In the genomic region with DNA sequence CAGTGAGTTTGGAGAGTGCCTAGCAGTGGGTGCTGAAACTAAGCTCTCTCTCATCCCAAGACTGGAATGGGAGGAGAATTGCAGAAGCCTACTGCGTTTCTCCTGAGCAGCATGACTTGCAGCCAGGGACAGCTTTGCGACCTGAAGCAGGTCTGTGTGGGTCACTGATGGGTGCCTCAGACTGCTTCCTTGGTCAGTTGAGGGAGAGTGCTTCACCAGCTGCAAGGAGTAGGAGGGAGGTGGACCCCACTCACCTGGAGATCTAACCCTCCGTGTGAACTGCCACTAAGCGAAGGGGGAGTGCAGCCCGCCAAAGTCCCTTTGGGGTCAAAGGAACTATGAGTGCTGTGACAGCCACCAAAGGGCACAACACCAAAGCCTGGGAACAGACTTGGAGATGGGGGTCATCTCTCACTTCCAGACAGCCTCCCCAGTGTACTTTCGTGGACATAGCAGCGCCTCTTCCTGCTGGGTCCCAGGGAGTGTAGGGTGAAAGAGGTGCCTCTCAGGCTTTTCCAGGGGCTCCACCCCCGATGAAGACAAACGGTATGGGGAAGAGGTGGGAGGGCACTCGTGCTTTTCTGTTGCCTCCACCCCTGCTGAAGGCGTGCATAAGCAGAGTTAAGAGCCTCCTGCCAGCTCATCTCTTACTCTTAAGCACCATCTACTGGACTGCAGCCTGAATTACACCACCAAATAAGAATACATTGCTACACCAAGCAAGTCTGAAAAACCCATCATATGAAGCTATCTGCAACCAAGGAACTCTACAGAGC, we compare ENCODE assay signal across 8 cellular contexts. TPM values are rescaled to one million over a fixed set of nuclear protein-coding genes. Genes with fewer than 3 reads are reported as not detected.
DNase-seq lines count a peak whose midpoint lies in the region; ATAC-seq, FAIRE-seq and TF ChIP-seq lines count a peak whose summit lies in the region.

No MANE protein-coding gene starts in this region.

- dilution Hi-C loops in keratinocyte (cut with MboI; ENCODE audit: extremely low pct_ligation_motif_present, low sequenced_read_pairs), result no loop called here

- H3K79me1 ChIP-seq in H9 (ENCODE audit: insufficient read depth, low read depth, low read length, poor library complexity, severe bottlenecking), result no peaks in the 10 kb centered on the region

- peak; percentile 73 for DNase-seq in activated CD8-positive, alpha-beta memory T cell treated with anti-CD3 and anti-CD28 coated beads, Interleukin-2, amount 10 ng/mL, durations not matched to agents 7 days and 5 days
- DNase-seq in activated CD8-positive, alpha-beta memory T cell treated with anti-CD3 and anti-CD28 coated beads for 24 hours, result no peak
- DNase-seq in H9 (peak; percentile 80), SIG-M5 (lab: John Stamatoyannopoulos, UW) (peak; percentile 25), brain microvascular endothelial cell (peak; percentile 82), keratinocyte (ENCODE audit: low read depth, low spot score) (peak; percentile 19)
- peak; percentile 47 for DNase-seq in stimulated activated CD4-positive, alpha-beta T cell treated with anti-CD3 and anti-CD28 coated beads, Interleukin-4, amount 100 ng/mL, for 24 hours

- H2AK5ac ChIP-seq in H9 (ENCODE audit: insufficient read length, low read length), result no peak overlapping the region

- no peak overlapping the region for H3K27ac ChIP-seq in H9 (ENCODE audit: insufficient read length, low read depth, low read length)
- H3K27ac ChIP-seq in KOPT-K1 (ENCODE audit: low read depth, low read length, poor library complexity, severe bottlenecking), result peak overlapping the region; percentile 12
- no peak overlapping the region for H3K27ac ChIP-seq in brain microvascular endothelial cell
- no peak overlapping the region for H3K27ac ChIP-seq in keratinocyte (ENCODE audit: control insufficient read depth, insufficient read depth, low read length)

- H3K4ac ChIP-seq in H9 (ENCODE audit: low read depth, low read length), result no peak overlapping the region

- H4K20me1 ChIP-seq in H9 (ENCODE audit: control insufficient read depth, insufficient read depth, insufficient read length), result no peaks in the 10 kb centered on the region
- H4K20me1 ChIP-seq in keratinocyte (ENCODE audit: control insufficient read depth, extremely low read depth, insufficient read depth, low read length), result no peaks in the 10 kb centered on the region

- no peaks in the 10 kb centered on the region for H3K79me2 ChIP-seq in H9 (ENCODE audit: insufficient read depth, low read length)
- no peaks in the 10 kb centered on the region for H3K79me2 ChIP-seq in keratinocyte (ENCODE audit: control insufficient read depth, insufficient read depth, low read length)

- CTCF ChIA-PET in activated CD8-positive, alpha-beta memory T cell treated with anti-CD3 and anti-CD28 coated beads, Interleukin-2, amount 10 ng/mL, durations not matched to agents 7 days and 5 days (lab: Charles Lee), result interaction anchor here (0.6 to 3.4 kb wide), 28 partner anchors 9 to 686 kb away, joined by 3 to 17 read pairs (median 4); partner anchors contain the start of gene MACIR

- H4K8ac ChIP-seq in H9 (replicated peaks; ENCODE audit: insufficient read length, low read depth, low read length), result no peak overlapping the region

- peaks cover 41% of the 10 kb centered on the region for H3K27me3 Mint-ChIP-seq in activated CD8-positive, alpha-beta memory T cell treated with anti-CD3 and anti-CD28 coated beads, Interleukin-2, amount 10 ng/mL, durations not matched to agents 7 days and 5 days
- H3K27me3 Mint-ChIP-seq in H9 (ENCODE audit: low read depth), result no peaks in the 10 kb centered on the region; the same call in 1 of the 2 replicates

- H3K9ac ChIP-seq in H9 (ENCODE audit: extremely low read depth, insufficient read length, low read length) (no peak overlapping the region), keratinocyte (ENCODE audit: control insufficient read depth, extremely low read depth, insufficient read depth, low read length) (no peak overlapping the region)

- no peaks in the 10 kb centered on the region for H3K9me3 ChIP-seq in H9 (ENCODE audit: control insufficient read depth, low read depth, low read length)
- no peaks in the 10 kb centered on the region for H3K9me3 ChIP-seq in KOPT-K1 (ENCODE audit: insufficient read depth, low read length, poor library complexity, severe bottlenecking)
- H3K9me3 ChIP-seq in keratinocyte (ENCODE audit: control insufficient read depth, low read depth, low read length), result no peaks in the 10 kb centered on the region

- no peak overlapping the region for H3K27ac Mint-ChIP-seq in activated CD8-positive, alpha-beta memory T cell treated with anti-CD3 and anti-CD28 coated beads, Interleukin-2, amount 10 ng/mL, durations not matched to agents 7 days and 5 days
- H3K27ac Mint-ChIP-seq in H9, result peak overlapping the region in 1 of 3 experiments; percentile 34; a peak in 1 of 7 replicates

- no peak overlapping the region for H2BK15ac ChIP-seq in H9 (ENCODE audit: low read depth, low read length)

- no peaks in the 10 kb centered on the region for H3K9me3 Mint-ChIP-seq in activated CD8-positive, alpha-beta memory T cell treated with anti-CD3 and anti-CD28 coated beads, Interleukin-2, amount 10 ng/mL, durations not matched to agents 7 days and 5 days (ENCODE audit: low read depth)
- peaks cover 5% of the 10 kb centered on the region in 2 experiments; a peak in 2 of 5 replicates for H3K9me3 Mint-ChIP-seq in H9

- no peaks in the 10 kb centered on the region for H3K4me1 ChIP-seq in H9 (ENCODE audit: insufficient read depth, low read length)
- H3K4me1 ChIP-seq in keratinocyte (ENCODE audit: control insufficient read depth, extremely low read depth, insufficient read depth, low read length), result no peaks in the 10 kb centered on the region

- H3K4me2 ChIP-seq in H9 (ENCODE audit: insufficient read depth, insufficient read length, low read length) (peak overlapping the region; percentile 14), keratinocyte (ENCODE audit: control insufficient read depth, extremely low read depth, insufficient read depth, low read depth, low read length) (no peak overlapping the region)

- H2BK12ac ChIP-seq in H9 (ENCODE audit: insufficient read length, low read depth, low read length), result no peak overlapping the region

- peak; percentile 75 for FAIRE-seq in keratinocyte (lab: Jason Lieb, UNC)

- H3K4me3 ChIP-seq in brain microvascular endothelial cell (ENCODE audit: low read depth, low read length), result peak overlapping the region; percentile 31
- H3K4me3 ChIP-seq in keratinocyte (ENCODE audit: control insufficient read depth in 2 of 3, extremely low read depth in 1 of 3, insufficient read depth in 2 of 3, low read depth in 1 of 3, low read length in 3 of 3), result no peak overlapping the region

- H3K9me1 ChIP-seq in keratinocyte (ENCODE audit: control insufficient read depth, extremely low read depth, insufficient read depth, low read length), result no peaks in the 10 kb centered on the region

- H2AFZ ChIP-seq in H9 (ENCODE audit: low read length) (no peak overlapping the region), keratinocyte (ENCODE audit: control insufficient read depth, low read length) (no peak overlapping the region)

- no peak overlapping the region for H2BK120ac ChIP-seq in H9 (ENCODE audit: low read depth, low read length, poor library complexity, severe bottlenecking)

- no peak overlapping the region for H4K91ac ChIP-seq in H9 (ENCODE audit: insufficient read length, low read depth, low read length)

- peak; percentile 97 for ATAC-seq in activated CD8-positive, alpha-beta memory T cell treated with anti-CD3 and anti-CD28 coated beads, Interleukin-2, amount 10 ng/mL, durations not matched to agents 7 days and 5 days

- no peak overlapping the region for H3K4me3 Mint-ChIP-seq in activated CD8-positive, alpha-beta memory T cell treated with anti-CD3 and anti-CD28 coated beads, Interleukin-2, amount 10 ng/mL, durations not matched to agents 7 days and 5 days
- H3K4me3 Mint-ChIP-seq in H9, result peak overlapping the region in 1 of 2 experiments; percentile 14; a peak in 1 of 5 replicates

- H3K36me3 Mint-ChIP-seq in activated CD8-positive, alpha-beta memory T cell treated with anti-CD3 and anti-CD28 coated beads, Interleukin-2, amount 10 ng/mL, durations not matched to agents 7 days and 5 days, result peaks cover 5% of the 10 kb centered on the region
- peaks cover 0 to 2% (median 1%) of the 10 kb centered on the region in 3 experiments; a peak in 2 of 7 replicates for H3K36me3 Mint-ChIP-seq in H9 (ENCODE audit: insufficient read depth in 1 of 3, low read depth in 3 of 3)

- no peak overlapping the region for H2BK20ac ChIP-seq in H9 (ENCODE audit: low read depth, low read length, poor library complexity, severe bottlenecking)

- no peak overlapping the region for H3K18ac ChIP-seq in H9 (ENCODE audit: insufficient read length, low read depth, low read length)

- H4K5ac ChIP-seq in H9 (ENCODE audit: insufficient read length, low read depth, low read length), result no peak overlapping the region

- H2BK5ac ChIP-seq in H9 (ENCODE audit: insufficient read length, low read length), result no peak overlapping the region

- H3K4me1 Mint-ChIP-seq in activated CD8-positive, alpha-beta memory T cell treated with anti-CD3 and anti-CD28 coated beads, Interleukin-2, amount 10 ng/mL, durations not matched to agents 7 days and 5 days, result peaks cover 9% of the 10 kb centered on the region
- peaks cover 4 to 8% of the 10 kb centered on the region in 2 experiments; a peak in 2 of 4 replicates for H3K4me1 Mint-ChIP-seq in H9

- H3T11ph ChIP-seq in H9 (ENCODE audit: low read length), result no peak overlapping the region

- TF ChIP-seq CTCF in H9 (conservative IDR thresholded peaks at IDR 0.05) (peak; percentile 78), brain microvascular endothelial cell (IDR thresholded peaks at IDR 0.05; ENCODE audit: low read depth, low read length, missing control alignments) (peak; percentile 78), keratinocyte (optimal IDR thresholded peaks at IDR 0.05 in 1 of 3, IDR thresholded peaks at IDR 0.05 in 1 of 3, conservative IDR thresholded peaks at IDR 0.05 in 1 of 3; ENCODE audit: extremely low read depth in 1 of 3, insufficient read depth in 2 of 3, low read length in 3 of 3) (peak; percentile 60 to 76 (median 62))

- in situ Hi-C loops in brain microvascular endothelial cell (cut with HindIII; ENCODE audit: low pct_ligation_motif_present, low sequenced_read_pairs), result no loop called here

- H3K27me3 ChIP-seq in H9 (ENCODE audit: insufficient read depth, low read length) (no peaks in the 10 kb centered on the region), brain microvascular endothelial cell (replicated peaks) (no peaks in the 10 kb centered on the region), keratinocyte (ENCODE audit: control insufficient read depth, extremely low read depth, insufficient read depth, low read length) (no peaks in the 10 kb centered on the region)

- H3K14ac ChIP-seq in H9 (ENCODE audit: insufficient read depth, low read length), result no peak overlapping the region

- no peak overlapping the region for H3K56ac ChIP-seq in H9 (ENCODE audit: insufficient read length, low read depth, low read length)

- H3K23ac ChIP-seq in H9 (ENCODE audit: insufficient read length, low read depth, low read length), result no peak overlapping the region

- no peaks in the 10 kb centered on the region for H3K36me3 ChIP-seq in KOPT-K1 (ENCODE audit: insufficient read depth, low read length)
- H3K36me3 ChIP-seq in brain microvascular endothelial cell (replicated peaks), result no peaks in the 10 kb centered on the region
- H3K36me3 ChIP-seq in keratinocyte (ENCODE audit: control insufficient read depth in 2 of 2, extremely low read depth in 1 of 2, insufficient read depth in 2 of 2, low read length in 2 of 2), result no peaks in the 10 kb centered on the region

- WGBS in H9 (ENCODE audit: extremely low coverage, insufficient read length, low lambda C conversion rate), result no CpG with 5 or more reads among the region's 11 CpGs

- H3K23me2 ChIP-seq in H9 (ENCODE audit: insufficient read length, low read depth, low read length, poor library complexity, severe bottlenecking), result no peaks in the 10 kb centered on the region

RNA-seq across cellular contexts. Expression of gene MACIR, which starts 34.3 kb away (rescaled TPM):
- total RNA-seq in activated CD8-positive, alpha-beta memory T cell treated with anti-CD3 and anti-CD28 coated beads, Interleukin-2, amount 10 ng/mL, durations not matched to agents 7 days and 5 days, result 1 to 10 TPM; 6.4 to 9.5 TPM
- total RNA-seq in H9 (2021), result 11.0 and 11.7 TPM in 2 replicates
- 7.4 to 9.5 TPM (median 9.2 TPM) in 3 replicates for polyA plus RNA-seq in keratinocyte
- 1.9 TPM for polyA plus RNA-seq in keratinocyte (2011; ENCODE audit: low read depth)
- 5.5 and 8.2 TPM in 2 replicates for polyA plus RNA-seq in keratinocyte (2011; cell fraction: cytosol; rRNA removed)
- 7.8 and 8.3 TPM in 2 replicates for polyA plus RNA-seq in keratinocyte (2011; cell fraction: nucleus; rRNA removed)
- 6.0 and 7.8 TPM in 2 replicates for polyA plus RNA-seq in keratinocyte (2012; ENCODE audit: low replicate concordance)
- polyA minus RNA-seq in keratinocyte, result 7.8 to 10.4 TPM (median 8.3 TPM) in 3 replicates
- polyA minus RNA-seq in keratinocyte (2011; cell fraction: cytosol; rRNA and poly(A)+ RNA removed), result 6.9 TPM
- 3.2 and 7.7 TPM in 2 replicates for polyA minus RNA-seq in keratinocyte (2011; cell fraction: nucleus; rRNA and poly(A)+ RNA removed)
